In genomic region chr2:79850912-79851311, GRCh38 we compare ENCODE assay signal across 28 cellular contexts.
"Had no signal": no experiment of that assay in that cellular context is flagged by ENCODE, and none has a peak within 500 bp of the region (broad histone marks: within the 10 kb centered on the region; RNA-seq: fewer than 3 reads in every experiment).

No MANE protein-coding gene starts in this region.

- H3K27me3 Mint-ChIP-seq: activated CD4-positive, alpha-beta memory T cell treated with anti-CD3 and anti-CD28 coated beads, Interleukin-2, amount 10 ng/mL, durations not matched to agents 7 days and 5 days; activated CD4-positive, alpha-beta T cell treated with anti-CD3 and anti-CD28 coated beads, Interleukin-2, amount 10 ng/mL, durations not matched to agents 7 days and 5 days; activated naive CD8-positive, alpha-beta T cell; activated T-helper 17 cell treated with anti-CD3 and anti-CD28 coated beads, Interleukin-2, amount 50 U/mL, for 72 hours; effector memory CD8-positive, alpha-beta T cell had no signal

- H3K27ac ChIP-seq: body of pancreas, esophagus muscularis mucosa, foreskin keratinocyte, gastrocnemius medialis, heart right ventricle had no signal

- H3K4me1 Mint-ChIP-seq: activated CD4-positive, alpha-beta memory T cell treated with anti-CD3 and anti-CD28 coated beads, Interleukin-2, amount 10 ng/mL, durations not matched to agents 7 days and 5 days; activated CD4-positive, alpha-beta T cell treated with anti-CD3 and anti-CD28 coated beads, Interleukin-2, amount 10 ng/mL, durations not matched to agents 7 days and 5 days; activated T-helper 17 cell treated with anti-CD3 and anti-CD28 coated beads, Interleukin-2, amount 50 U/mL, for 72 hours had no signal

- DNase-seq: activated CD4-positive, alpha-beta memory T cell treated with anti-CD3 and anti-CD28 coated beads, Interleukin-2, amount 10 ng/mL, durations not matched to agents 7 days and 5 days; activated CD4-positive, alpha-beta T cell treated with anti-CD3 and anti-CD28 coated beads for 1 hour; activated CD4-positive, alpha-beta T cell treated with anti-CD3 and anti-CD28 coated beads for 4 hours; activated CD4-positive, alpha-beta T cell treated with anti-CD3 and anti-CD28 coated beads, Interleukin-2, amount 10 ng/mL, durations not matched to agents 7 days and 5 days; activated CD4-positive, alpha-beta T cell treated with anti-CD3 and anti-CD28 coated beads, Interleukin-2, amount 50 U/mL, for 4 hours; activated CD8-positive, alpha-beta memory T cell treated with anti-CD3 and anti-CD28 coated beads, Interleukin-2, amount 50 U/mL, for 48 hours; activated effector memory CD4-positive, alpha-beta T cell treated with Interleukin-2 at 50 U/mL for 16 hours; activated gamma-delta T cell treated with Interleukin-2 at 50 U/mL for 16 hours; activated naive CD4-positive, alpha-beta T cell treated with anti-CD3 and anti-CD28 coated beads, Interleukin-2, amount 50 U/mL, for 16 hours; activated naive CD4-positive, alpha-beta T cell treated with Interleukin-2 at 50 U/mL for 16 hours; activated T-cell treated with anti-CD3 and anti-CD28 coated beads, Interleukin-2, amount 50 U/mL, for 4 hours; amniotic stem cell; anterior cingulate cortex; body of pancreas; caudate nucleus; cortex of kidney; dermis blood vessel endothelial cell; effector CD4-positive, alpha-beta T cell; effector memory CD8-positive, alpha-beta T cell; erythroblast; foreskin keratinocyte; gastrocnemius medialis; heart right ventricle; T-helper 2 cell had no signal

- H3K27ac Mint-ChIP-seq: activated CD4-positive, alpha-beta memory T cell treated with anti-CD3 and anti-CD28 coated beads, Interleukin-2, amount 10 ng/mL, durations not matched to agents 7 days and 5 days; activated CD4-positive, alpha-beta T cell treated with anti-CD3 and anti-CD28 coated beads, Interleukin-2, amount 10 ng/mL, durations not matched to agents 7 days and 5 days; activated naive CD8-positive, alpha-beta T cell; activated T-helper 17 cell treated with anti-CD3 and anti-CD28 coated beads, Interleukin-2, amount 50 U/mL, for 72 hours; effector memory CD8-positive, alpha-beta T cell had no signal

- H3K4me1 ChIP-seq: body of pancreas, esophagus muscularis mucosa, foreskin keratinocyte, gastrocnemius medialis, heart right ventricle had no signal

- H3K4me3 Mint-ChIP-seq: activated CD4-positive, alpha-beta memory T cell treated with anti-CD3 and anti-CD28 coated beads, Interleukin-2, amount 10 ng/mL, durations not matched to agents 7 days and 5 days; activated CD4-positive, alpha-beta T cell treated with anti-CD3 and anti-CD28 coated beads, Interleukin-2, amount 10 ng/mL, durations not matched to agents 7 days and 5 days; activated naive CD8-positive, alpha-beta T cell; activated T-cell treated with anti-CD3 and anti-CD28 coated beads, Interleukin-2, amount 50 U/mL, for 4 hours; activated T-helper 17 cell treated with anti-CD3 and anti-CD28 coated beads, Interleukin-2, amount 50 U/mL, for 72 hours; effector memory CD8-positive, alpha-beta T cell had no signal

- H3K9me3 Mint-ChIP-seq: activated CD4-positive, alpha-beta T cell treated with anti-CD3 and anti-CD28 coated beads, Interleukin-2, amount 10 ng/mL, durations not matched to agents 7 days and 5 days had no signal

- H3K4me3 ChIP-seq: body of pancreas, esophagus muscularis mucosa, gastrocnemius medialis, heart right ventricle had no signal

- ATAC-seq: activated T-cell treated with anti-CD3 and anti-CD28 coated beads, Interleukin-2, amount 50 U/mL, for 4 hours; activated T-helper 17 cell treated with anti-CD3 and anti-CD28 coated beads, Interleukin-2, amount 50 U/mL, for 72 hours; body of pancreas; effector memory CD8-positive, alpha-beta T cell; foreskin keratinocyte; gastrocnemius medialis; heart right ventricle had no signal

- H3K9me3 ChIP-seq: body of pancreas, esophagus muscularis mucosa, gastrocnemius medialis, heart right ventricle had no signal

- H3K36me3 Mint-ChIP-seq: activated naive CD8-positive, alpha-beta T cell had no signal

- FAIRE-seq: colon had no signal

- H3K27me3 ChIP-seq: body of pancreas, esophagus muscularis mucosa, foreskin keratinocyte, gastrocnemius medialis had no signal

- H3K36me3 ChIP-seq: esophagus muscularis mucosa, gastrocnemius medialis, heart right ventricle had no signal
